ENCODE assay signal across 18 cellular contexts in genomic region chr11:94766656-94767291, GRCh38. TPM values are rescaled to one million over a fixed set of nuclear protein-coding genes. Genes with fewer than 3 reads are reported as not detected.
A peak's percentile ranks its signal among the peaks of the same experiment; 100 is the strongest.
DNase-seq lines count a peak whose midpoint lies in the region; ATAC-seq, FAIRE-seq and TF ChIP-seq lines count a peak whose summit lies in the region.
"Had no signal": no experiment of that assay in that cellular context is flagged by ENCODE, and none has a peak within 500 bp of the region (broad histone marks: within the 10 kb centered on the region; RNA-seq: fewer than 3 reads in every experiment).

No MANE protein-coding gene starts in this region.

- intact Hi-C loops in gastrocnemius medialis (cut with DNase I; ENCODE audit: low total_unique reads) (loop anchor here (10.0 kb wide), 1 partner anchor 328 kb away; no protein-coding TSS in a partner anchor), kidney (cut with DNase I) (no loop called here)

- H3K9ac ChIP-seq in kidney (ENCODE audit: low read length in 2 of 2), result no peak overlapping the region

- TF ChIP-seq CTCF in VCaP (conservative IDR thresholded peaks at IDR 0.05) (no peak), gastroesophageal sphincter (IDR thresholded peaks at IDR 0.05) (no peak), gastrocnemius medialis (IDR thresholded peaks at IDR 0.05 in 4 of 5, conservative IDR thresholded peaks at IDR 0.05 in 1 of 5) (no peak), Peyer's patch (IDR thresholded peaks at IDR 0.05) (no peak), kidney (IDR thresholded peaks at IDR 0.05; ENCODE audit: borderline replicate concordance, extremely low read depth, insufficient read depth) (no peak)

- in situ Hi-C loops in gastrocnemius medialis (cut with MboI; ENCODE audit: low sequenced_read_pairs in 4 of 4), result loop anchor here in 3 of 4 donors (10.0 to 25.0 kb wide), 2 partner anchors 142 to 321 kb away; partner anchors contain the start of gene ENDOD1 (in 1 of the 3)

- 39% methylated on average over 4 to 6 of the region's 6 CpGs for WGBS in gastroesophageal sphincter (ENCODE audit: low coverage in 1 of 2), 2 donors

- H3K27ac ChIP-seq in VCaP (peak overlapping the region; percentile 98), gastroesophageal sphincter (peak overlapping the region; percentile 91 to 99 (median 98)), gastrocnemius medialis (peak overlapping the region; percentile 96 to 98 (median 98)), Peyer's patch (peak overlapping the region in 2 of 4 donors; percentile 83 to 93), kidney (ENCODE audit: low read depth in 2 of 2, low read length in 2 of 2) (no peak overlapping the region)

- H3K27me3 ChIP-seq in gastroesophageal sphincter (no peaks in the 10 kb centered on the region), gastrocnemius medialis (no peaks in the 10 kb centered on the region), H7 (ENCODE audit: control insufficient read depth, insufficient read depth, low read length) (peaks cover 44% of the 10 kb centered on the region), Peyer's patch (no peaks in the 10 kb centered on the region)

- H3K4me1 ChIP-seq in gastroesophageal sphincter (peaks cover 7 to 64% (median 9%) of the 10 kb centered on the region in 3 donors), gastrocnemius medialis (peaks cover 40 to 46% of the 10 kb centered on the region in 2 donors), Peyer's patch (peaks cover 0 to 9% (median 4%) of the 10 kb centered on the region in 4 donors), kidney (ENCODE audit: control insufficient read depth in 1 of 2, insufficient read depth in 1 of 2, low read depth in 1 of 2, low read length in 2 of 2) (peaks cover 0 to 11% of the 10 kb centered on the region in 2 donors)

- H3K4me3 ChIP-seq in gastroesophageal sphincter, result no peak overlapping the region
- H3K4me3 ChIP-seq in gastrocnemius medialis, result no peak overlapping the region
- no peak overlapping the region for H3K4me3 ChIP-seq in H7 (ENCODE audit: insufficient read depth, low read depth, low read length)
- no peak overlapping the region for H3K4me3 ChIP-seq in Peyer's patch
- H3K4me3 ChIP-seq in kidney (ENCODE audit: low read length in 2 of 2), result no peak overlapping the region

- FAIRE-seq in kidney (lab: Jason Lieb, UNC), result no peak
- FAIRE-seq: GM19239 had no signal

- no peak for TF ChIP-seq POLR2A in gastroesophageal sphincter (IDR thresholded peaks at IDR 0.05)
- no peak for TF ChIP-seq POLR2A in gastrocnemius medialis (IDR thresholded peaks at IDR 0.05)
- no peak for TF ChIP-seq POLR2A in Peyer's patch (IDR thresholded peaks at IDR 0.05)

- DNase-seq in ELF-1 (ENCODE audit: low read depth, low spot score), result peak; percentile 84
- DNase-seq in gastrocnemius medialis, result no peak
- DNase-seq in H7, result no peak
- DNase-seq in hypothalamus (lab: John Stamatoyannopoulos, UW), result no peak
- DNase-seq in Peyer's patch, result no peak
- DNase-seq in kidney, result no peak
- DNase-seq: activated CD8-positive, alpha-beta memory T cell treated with anti-CD3 and anti-CD28 coated beads for 24 hours; activated effector memory CD4-positive, alpha-beta T cell treated with anti-CD3 and anti-CD28 coated beads, Interleukin-2, amount 50 U/mL, for 16 hours; GDM1; NCI-H1092; NCI-H446 treated with DMSO at 0.1 percent for 48 hours; SW 1271; WERI-Rb-1 had no signal

- peak; percentile 15 for ATAC-seq in gastroesophageal sphincter
- no peak for ATAC-seq in gastrocnemius medialis
- ATAC-seq: natural killer cell treated with Interleukin-12 subunit alpha and Interleukin-12 subunit beta and Interleukin-15 and Interleukin-18, amount 100 ng/mL, for 72 hours; stimulated activated effector memory CD8-positive, alpha-beta T cell treated with anti-CD3 and anti-CD28 coated beads, Interleukin-12 subunit alpha, Interleukin-12 subunit beta, amount 100 ng/mL, for 72 hours had no signal

- no peak for TF ChIP-seq EP300 in gastroesophageal sphincter (IDR thresholded peaks at IDR 0.05)

- no peaks in the 10 kb centered on the region for H3K36me3 ChIP-seq in gastroesophageal sphincter
- H3K36me3 ChIP-seq in gastrocnemius medialis, result no peaks in the 10 kb centered on the region
- H3K36me3 ChIP-seq in H7 (replicated peaks; ENCODE audit: control insufficient read depth, insufficient read depth, low read length), result no peaks in the 10 kb centered on the region
- H3K36me3 ChIP-seq in Peyer's patch, result no peaks in the 10 kb centered on the region
- H3K36me3 ChIP-seq in kidney (ENCODE audit: control insufficient read depth in 1 of 2, insufficient read depth in 2 of 2, low read length in 2 of 2), result no peaks in the 10 kb centered on the region

- no peaks in the 10 kb centered on the region for H3K9me3 ChIP-seq in gastroesophageal sphincter
- H3K9me3 ChIP-seq in gastrocnemius medialis, result no peaks in the 10 kb centered on the region
- no peaks in the 10 kb centered on the region for H3K9me3 ChIP-seq in Peyer's patch
- H3K9me3 ChIP-seq in kidney (ENCODE audit: control insufficient read depth in 1 of 2, low read length in 2 of 2), result no peaks in the 10 kb centered on the region

RNA-seq across cellular contexts. Expression of gene AMOTL1, which starts 1.4 kb away (rescaled TPM):
- total RNA-seq in gastroesophageal sphincter, result 100 to 1,000 TPM; 136 to 215 (median 176) TPM
- total RNA-seq in gastrocnemius medialis, result 100 to 1,000 TPM; 150 to 393 (median 244) TPM
- 18.0 and 20.7 TPM in 2 replicates for total RNA-seq in H7 (2014; rRNA removed; shearing (Covaris generic))
- 10 to 100 TPM in 1 of 4 donors, 1 to 10 TPM in 3; 2.5 to 19.0 (median 7.2) TPM for total RNA-seq in Peyer's patch
- total RNA-seq in kidney, result 52.3 TPM
- polyA plus RNA-seq in kidney (ENCODE audit: insufficient read depth, low read depth, low replicate concordance), result 6.1 TPM

Comparison
In these comparisons a context has a peak if more than half of its experiments do, and no peak if none do; other contexts are left out.
1. H3K27ac ChIP-seq: peak in VCaP (single experiment), gastroesophageal sphincter (4 of 4) and gastrocnemius medialis (4 of 4); none in kidney (0 of 2).